Comparison of ENCODE assay signal across 2 cellular contexts in the genomic region with DNA sequence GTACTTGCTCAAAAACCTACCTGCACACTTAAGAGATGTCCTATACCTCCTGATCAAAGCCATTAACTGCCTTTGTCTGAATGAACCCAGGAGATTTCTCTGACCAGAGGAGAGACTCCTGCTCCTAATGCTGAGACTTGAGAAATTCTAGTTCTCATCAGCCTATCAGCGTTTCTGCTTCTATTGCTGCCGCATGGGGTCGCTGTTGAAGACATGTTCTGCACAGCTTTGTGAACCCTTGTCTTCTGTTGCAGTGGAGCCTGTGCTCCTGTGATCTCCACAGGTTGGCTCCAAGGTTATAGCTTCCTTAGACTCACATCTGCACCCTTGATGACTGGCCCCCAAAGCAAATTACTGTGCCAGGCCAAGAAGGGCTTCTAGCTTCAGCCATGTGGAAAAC.
TF ChIP-seq lines count a peak whose summit lies in the region.

No MANE protein-coding gene starts in this region.

TF ChIP-seq in Ishikawa, 13 proteins besides CTCF, POLR2A, EP300 and RAD21:
- TF ChIP-seq TAF1 (IDR thresholded peaks at IDR 0.05; ENCODE audit: low read depth) (no peak), TEAD4 (IDR thresholded peaks at IDR 0.05) (no peak), EGR1 (IDR thresholded peaks at IDR 0.05) (no peak), TCF12 (IDR thresholded peaks at IDR 0.05; ENCODE audit: low read depth) (no peak), YY1 (IDR thresholded peaks at IDR 0.05; ENCODE audit: low read depth) (no peak), NFIC (IDR thresholded peaks at IDR 0.05) (no peak), ZBTB7A (IDR thresholded peaks at IDR 0.05; ENCODE audit: low read depth) (no peak), FOXM1 (IDR thresholded peaks at IDR 0.05; ENCODE audit: borderline replicate concordance, low read depth) (no peak), CEBPB (IDR thresholded peaks at IDR 0.05) (no peak), CREB1 (IDR thresholded peaks at IDR 0.05; ENCODE audit: low read depth) (no peak)
- TF ChIP-seq, protein P1, sequence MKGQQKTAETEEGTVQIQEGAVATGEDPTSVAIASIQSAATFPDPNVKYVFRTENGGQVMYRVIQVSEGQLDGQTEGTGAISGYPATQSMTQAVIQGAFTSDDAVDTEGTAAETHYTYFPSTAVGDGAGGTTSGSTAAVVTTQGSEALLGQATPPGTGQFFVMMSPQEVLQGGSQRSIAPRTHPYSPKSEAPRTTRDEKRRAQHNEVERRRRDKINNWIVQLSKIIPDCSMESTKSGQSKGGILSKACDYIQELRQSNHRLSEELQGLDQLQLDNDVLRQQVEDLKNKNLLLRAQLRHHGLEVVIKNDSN (IDR thresholded peaks at IDR 0.05) = no peak
- TF ChIP-seq, protein P2, sequence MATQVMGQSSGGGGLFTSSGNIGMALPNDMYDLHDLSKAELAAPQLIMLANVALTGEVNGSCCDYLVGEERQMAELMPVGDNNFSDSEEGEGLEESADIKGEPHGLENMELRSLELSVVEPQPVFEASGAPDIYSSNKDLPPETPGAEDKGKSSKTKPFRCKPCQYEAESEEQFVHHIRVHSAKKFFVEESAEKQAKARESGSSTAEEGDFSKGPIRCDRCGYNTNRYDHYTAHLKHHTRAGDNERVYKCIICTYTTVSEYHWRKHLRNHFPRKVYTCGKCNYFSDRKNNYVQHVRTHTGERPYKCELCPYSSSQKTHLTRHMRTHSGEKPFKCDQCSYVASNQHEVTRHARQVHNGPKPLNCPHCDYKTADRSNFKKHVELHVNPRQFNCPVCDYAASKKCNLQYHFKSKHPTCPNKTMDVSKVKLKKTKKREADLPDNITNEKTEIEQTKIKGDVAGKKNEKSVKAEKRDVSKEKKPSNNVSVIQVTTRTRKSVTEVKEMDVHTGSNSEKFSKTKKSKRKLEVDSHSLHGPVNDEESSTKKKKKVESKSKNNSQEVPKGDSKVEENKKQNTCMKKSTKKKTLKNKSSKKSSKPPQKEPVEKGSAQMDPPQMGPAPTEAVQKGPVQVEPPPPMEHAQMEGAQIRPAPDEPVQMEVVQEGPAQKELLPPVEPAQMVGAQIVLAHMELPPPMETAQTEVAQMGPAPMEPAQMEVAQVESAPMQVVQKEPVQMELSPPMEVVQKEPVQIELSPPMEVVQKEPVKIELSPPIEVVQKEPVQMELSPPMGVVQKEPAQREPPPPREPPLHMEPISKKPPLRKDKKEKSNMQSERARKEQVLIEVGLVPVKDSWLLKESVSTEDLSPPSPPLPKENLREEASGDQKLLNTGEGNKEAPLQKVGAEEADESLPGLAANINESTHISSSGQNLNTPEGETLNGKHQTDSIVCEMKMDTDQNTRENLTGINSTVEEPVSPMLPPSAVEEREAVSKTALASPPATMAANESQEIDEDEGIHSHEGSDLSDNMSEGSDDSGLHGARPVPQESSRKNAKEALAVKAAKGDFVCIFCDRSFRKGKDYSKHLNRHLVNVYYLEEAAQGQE (IDR thresholded peaks at IDR 0.05; ENCODE audit: low read depth) = no peak
- TF ChIP-seq, protein P3, sequence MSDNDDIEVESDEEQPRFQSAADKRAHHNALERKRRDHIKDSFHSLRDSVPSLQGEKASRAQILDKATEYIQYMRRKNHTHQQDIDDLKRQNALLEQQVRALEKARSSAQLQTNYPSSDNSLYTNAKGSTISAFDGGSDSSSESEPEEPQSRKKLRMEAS (IDR thresholded peaks at IDR 0.05) = no peak

TF ChIP-seq in K562, 482 proteins besides CTCF, POLR2A, EP300 and RAD21:
- TF ChIP-seq, protein P4, sequence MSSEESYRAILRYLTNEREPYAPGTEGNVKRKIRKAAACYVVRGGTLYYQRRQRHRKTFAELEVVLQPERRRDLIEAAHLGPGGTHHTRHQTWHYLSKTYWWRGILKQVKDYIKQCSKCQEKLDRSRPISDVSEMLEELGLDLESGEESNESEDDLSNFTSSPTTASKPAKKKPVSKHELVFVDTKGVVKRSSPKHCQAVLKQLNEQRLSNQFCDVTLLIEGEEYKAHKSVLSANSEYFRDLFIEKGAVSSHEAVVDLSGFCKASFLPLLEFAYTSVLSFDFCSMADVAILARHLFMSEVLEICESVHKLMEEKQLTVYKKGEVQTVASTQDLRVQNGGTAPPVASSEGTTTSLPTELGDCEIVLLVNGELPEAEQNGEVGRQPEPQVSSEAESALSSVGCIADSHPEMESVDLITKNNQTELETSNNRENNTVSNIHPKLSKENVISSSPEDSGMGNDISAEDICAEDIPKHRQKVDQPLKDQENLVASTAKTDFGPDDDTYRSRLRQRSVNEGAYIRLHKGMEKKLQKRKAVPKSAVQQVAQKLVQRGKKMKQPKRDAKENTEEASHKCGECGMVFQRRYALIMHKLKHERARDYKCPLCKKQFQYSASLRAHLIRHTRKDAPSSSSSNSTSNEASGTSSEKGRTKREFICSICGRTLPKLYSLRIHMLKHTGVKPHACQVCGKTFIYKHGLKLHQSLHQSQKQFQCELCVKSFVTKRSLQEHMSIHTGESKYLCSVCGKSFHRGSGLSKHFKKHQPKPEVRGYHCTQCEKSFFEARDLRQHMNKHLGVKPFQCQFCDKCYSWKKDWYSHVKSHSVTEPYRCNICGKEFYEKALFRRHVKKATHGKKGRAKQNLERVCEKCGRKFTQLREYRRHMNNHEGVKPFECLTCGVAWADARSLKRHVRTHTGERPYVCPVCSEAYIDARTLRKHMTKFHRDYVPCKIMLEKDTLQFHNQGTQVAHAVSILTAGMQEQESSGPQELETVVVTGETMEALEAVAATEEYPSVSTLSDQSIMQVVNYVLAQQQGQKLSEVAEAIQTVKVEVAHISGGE (CRISPR knock-in tag; IDR thresholded peaks at IDR 0.05) = no peak
- no peak for TF ChIP-seq MAZ (CRISPR knock-in tag; conservative IDR thresholded peaks at IDR 0.05 in 1 of 2, IDR thresholded peaks at IDR 0.05 in 1 of 2)
- TF ChIP-seq SRSF7 (optimal IDR thresholded peaks at IDR 0.05; ENCODE audit: low read depth, low read length) = no peak
- TF ChIP-seq, protein P5, sequence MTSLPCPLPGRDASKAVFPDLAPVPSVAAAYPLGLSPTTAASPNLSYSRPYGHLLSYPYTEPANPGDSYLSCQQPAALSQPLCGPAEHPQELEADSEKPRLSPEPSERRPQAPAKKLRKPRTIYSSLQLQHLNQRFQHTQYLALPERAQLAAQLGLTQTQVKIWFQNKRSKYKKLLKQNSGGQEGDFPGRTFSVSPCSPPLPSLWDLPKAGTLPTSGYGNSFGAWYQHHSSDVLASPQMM (CRISPR knock-in tag; IDR thresholded peaks at IDR 0.05) = no peak
- TF ChIP-seq, protein P6, sequence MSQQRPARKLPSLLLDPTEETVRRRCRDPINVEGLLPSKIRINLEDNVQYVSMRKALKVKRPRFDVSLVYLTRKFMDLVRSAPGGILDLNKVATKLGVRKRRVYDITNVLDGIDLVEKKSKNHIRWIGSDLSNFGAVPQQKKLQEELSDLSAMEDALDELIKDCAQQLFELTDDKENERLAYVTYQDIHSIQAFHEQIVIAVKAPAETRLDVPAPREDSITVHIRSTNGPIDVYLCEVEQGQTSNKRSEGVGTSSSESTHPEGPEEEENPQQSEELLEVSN (IDR thresholded peaks at IDR 0.05; ENCODE audit: borderline replicate concordance in 1 of 2, extremely low read depth in 1 of 2, insufficient read depth in 1 of 2, insufficient read length in 1 of 2, low read depth in 1 of 2, low read length in 1 of 2, poor library complexity in 1 of 2, severe bottlenecking in 1 of 2) = no peak
- no peak for TF ChIP-seq LARP7 (IDR thresholded peaks at IDR 0.05)
- TF ChIP-seq ZNF134 (CRISPR knock-in tag; conservative IDR thresholded peaks at IDR 0.05) = no peak
- TF ChIP-seq SMARCE1 (IDR thresholded peaks at IDR 0.05) = no peak
- TF ChIP-seq, protein P7, sequence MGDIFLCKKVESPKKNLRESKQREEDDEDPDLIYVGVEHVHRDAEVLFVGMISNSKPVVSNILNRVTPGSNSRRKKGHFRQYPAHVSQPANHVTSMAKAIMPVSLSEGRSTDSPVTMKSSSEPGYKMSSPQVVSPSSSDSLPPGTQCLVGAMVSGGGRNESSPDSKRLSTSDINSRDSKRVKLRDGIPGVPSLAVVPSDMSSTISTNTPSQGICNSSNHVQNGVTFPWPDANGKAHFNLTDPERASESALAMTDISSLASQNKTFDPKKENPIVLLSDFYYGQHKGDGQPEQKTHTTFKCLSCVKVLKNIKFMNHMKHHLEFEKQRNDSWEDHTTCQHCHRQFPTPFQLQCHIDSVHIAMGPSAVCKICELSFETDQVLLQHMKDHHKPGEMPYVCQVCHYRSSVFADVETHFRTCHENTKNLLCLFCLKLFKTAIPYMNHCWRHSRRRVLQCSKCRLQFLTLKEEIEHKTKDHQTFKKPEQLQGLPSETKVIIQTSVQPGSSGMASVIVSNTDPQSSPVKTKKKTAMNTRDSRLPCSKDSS (IDR thresholded peaks at IDR 0.05; ENCODE audit: low read depth, partially characterized antibody) = peak; percentile 61
- 0 out of 2 replicates have a peak, but pooled peaks have one; percentile 65 for TF ChIP-seq CBX1 (IDR thresholded peaks at IDR 0.05; ENCODE audit: low read depth)
- no peak for TF ChIP-seq IFI16 (CRISPR knock-in tag; IDR thresholded peaks at IDR 0.05)
- peak in 1 of 2 experiments; percentile 95; a peak in 2 of 3 replicates for TF ChIP-seq CBX3 (IDR thresholded peaks at IDR 0.05; ENCODE audit: borderline replicate concordance in 1 of 2, low read length in 2 of 2)
- no peak for TF ChIP-seq PCBP2 (IDR thresholded peaks at IDR 0.05; ENCODE audit: low read depth, low read length, poor library complexity, severe bottlenecking)
- peak; percentile 94 for TF ChIP-seq CBX5 (IDR thresholded peaks at IDR 0.05; ENCODE audit: borderline replicate concordance, low read depth)
- no peak for TF ChIP-seq HLTF (IDR thresholded peaks at IDR 0.05)
- TF ChIP-seq MBD2 (IDR thresholded peaks at IDR 0.05; ENCODE audit: borderline replicate concordance, low read depth) = no peak
- TF ChIP-seq MYBL2 (IDR thresholded peaks at IDR 0.05; ENCODE audit: low read depth) = no peak
- TF ChIP-seq MYBL2 (CRISPR knock-in tag; IDR thresholded peaks at IDR 0.05; ENCODE audit: borderline replicate concordance) = no peak
- peak; percentile 19; the same call in 1 of the 2 replicates for TF ChIP-seq ZEB2 (IDR thresholded peaks at IDR 0.05)
- TF ChIP-seq TRIM28 (IDR thresholded peaks at IDR 0.05) = peak; percentile 78
- no peak for TF ChIP-seq MCM2 (IDR thresholded peaks at IDR 0.05; ENCODE audit: low read depth)
- TF ChIP-seq, protein P8, sequence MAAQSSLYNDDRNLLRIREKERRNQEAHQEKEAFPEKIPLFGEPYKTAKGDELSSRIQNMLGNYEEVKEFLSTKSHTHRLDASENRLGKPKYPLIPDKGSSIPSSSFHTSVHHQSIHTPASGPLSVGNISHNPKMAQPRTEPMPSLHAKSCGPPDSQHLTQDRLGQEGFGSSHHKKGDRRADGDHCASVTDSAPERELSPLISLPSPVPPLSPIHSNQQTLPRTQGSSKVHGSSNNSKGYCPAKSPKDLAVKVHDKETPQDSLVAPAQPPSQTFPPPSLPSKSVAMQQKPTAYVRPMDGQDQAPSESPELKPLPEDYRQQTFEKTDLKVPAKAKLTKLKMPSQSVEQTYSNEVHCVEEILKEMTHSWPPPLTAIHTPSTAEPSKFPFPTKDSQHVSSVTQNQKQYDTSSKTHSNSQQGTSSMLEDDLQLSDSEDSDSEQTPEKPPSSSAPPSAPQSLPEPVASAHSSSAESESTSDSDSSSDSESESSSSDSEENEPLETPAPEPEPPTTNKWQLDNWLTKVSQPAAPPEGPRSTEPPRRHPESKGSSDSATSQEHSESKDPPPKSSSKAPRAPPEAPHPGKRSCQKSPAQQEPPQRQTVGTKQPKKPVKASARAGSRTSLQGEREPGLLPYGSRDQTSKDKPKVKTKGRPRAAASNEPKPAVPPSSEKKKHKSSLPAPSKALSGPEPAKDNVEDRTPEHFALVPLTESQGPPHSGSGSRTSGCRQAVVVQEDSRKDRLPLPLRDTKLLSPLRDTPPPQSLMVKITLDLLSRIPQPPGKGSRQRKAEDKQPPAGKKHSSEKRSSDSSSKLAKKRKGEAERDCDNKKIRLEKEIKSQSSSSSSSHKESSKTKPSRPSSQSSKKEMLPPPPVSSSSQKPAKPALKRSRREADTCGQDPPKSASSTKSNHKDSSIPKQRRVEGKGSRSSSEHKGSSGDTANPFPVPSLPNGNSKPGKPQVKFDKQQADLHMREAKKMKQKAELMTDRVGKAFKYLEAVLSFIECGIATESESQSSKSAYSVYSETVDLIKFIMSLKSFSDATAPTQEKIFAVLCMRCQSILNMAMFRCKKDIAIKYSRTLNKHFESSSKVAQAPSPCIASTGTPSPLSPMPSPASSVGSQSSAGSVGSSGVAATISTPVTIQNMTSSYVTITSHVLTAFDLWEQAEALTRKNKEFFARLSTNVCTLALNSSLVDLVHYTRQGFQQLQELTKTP (IDR thresholded peaks at IDR 0.05; ENCODE audit: low read depth in 1 of 2, partially characterized antibody in 2 of 2) = no peak
- TF ChIP-seq ZNF311 (CRISPR knock-in tag; IDR thresholded peaks at IDR 0.05) = no peak
- 0 out of 2 replicates have a peak, but pooled peaks have one; percentile 21 for TF ChIP-seq EHMT2 (IDR thresholded peaks at IDR 0.05)
